ENCODE assay signal across 1 cellular context in genomic region chr11:45658292-45658991, GRCh38.
TF ChIP-seq lines count a peak whose summit lies in the region.

No MANE protein-coding gene starts in this region.

TF ChIP-seq in SK-N-SH, 30 proteins besides CTCF, POLR2A, EP300 and RAD21 (continued from another document):
- no peak for TF ChIP-seq USF1 (IDR thresholded peaks at IDR 0.05; ENCODE audit: borderline replicate concordance, low read depth)
- TF ChIP-seq MEF2A (IDR thresholded peaks at IDR 0.05; ENCODE audit: borderline replicate concordance, low read depth) = no peak
- TF ChIP-seq PBX3 (IDR thresholded peaks at IDR 0.05) = no peak
- no peak for TF ChIP-seq NFIC (IDR thresholded peaks at IDR 0.05; ENCODE audit: borderline replicate concordance)
- no peak for TF ChIP-seq RFX5 (IDR thresholded peaks at IDR 0.05; ENCODE audit: low read length)
- TF ChIP-seq ZBTB33 (IDR thresholded peaks at IDR 0.05; ENCODE audit: borderline replicate concordance, low read depth) = no peak
- 0 out of 2 replicates have a peak, but pooled peaks have one; percentile 28 for TF ChIP-seq JUND (IDR thresholded peaks at IDR 0.05)
